25 cellular contexts compared by ENCODE assay signal in the genomic region with DNA sequence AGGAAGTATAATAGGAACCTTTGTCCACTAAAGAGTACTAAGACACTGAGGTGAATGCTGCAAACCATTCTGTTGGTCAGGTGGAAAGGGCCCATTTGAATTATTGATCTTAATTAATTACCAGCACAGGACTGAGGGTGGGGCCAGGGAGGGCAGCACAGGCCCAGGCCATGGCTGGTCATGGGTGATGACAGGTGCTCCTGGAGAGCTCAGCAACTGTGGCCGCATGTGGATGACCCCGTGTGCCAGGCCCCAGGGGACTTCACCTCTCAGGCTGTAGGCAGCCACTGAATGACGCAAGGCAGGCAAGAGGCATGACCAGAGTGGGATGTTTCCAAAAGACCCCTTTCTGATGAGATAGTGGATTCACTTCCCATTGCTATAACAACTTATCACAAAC. TPM values are rescaled to one million over a fixed set of nuclear protein-coding genes. Genes with fewer than 3 reads are reported as not detected.
DNase-seq lines count a peak whose midpoint lies in the region; ATAC-seq and TF ChIP-seq lines count a peak whose summit lies in the region.
"Had no signal": no experiment of that assay in that cellular context is flagged by ENCODE, and none has a peak within 500 bp of the region (broad histone marks: within the 10 kb centered on the region; RNA-seq: fewer than 3 reads in every experiment).

No MANE protein-coding gene starts in this region.

- dilution Hi-C loops in IMR-90 (cut with HindIII; ENCODE audit: low sequenced_read_pairs, unreplicated experiment) = no loop called here

- no peak overlapping the region for H3K56ac ChIP-seq in IMR-90 (ENCODE audit: extremely low read depth, insufficient read depth, low read length)

- no TSS peak for BruUV-seq in IMR-90 (replicated peaks; lab: Mats Ljungman, UMichigan)

- H3K27ac ChIP-seq in IMR-90 (ENCODE audit: insufficient read depth, low read length) (no peak overlapping the region), esophagus muscularis mucosa (replicated peaks in 1 of 4) (no peak overlapping the region)
- H3K27ac ChIP-seq: BLaER1 had no signal

- TF ChIP-seq POLR2A in IMR-90 (IDR thresholded peaks at IDR 0.05; ENCODE audit: low read depth, low read length) (no peak), esophagus muscularis mucosa (IDR thresholded peaks at IDR 0.05; ENCODE audit: low read depth) (no peak)

- no peak overlapping the region for H3K23ac ChIP-seq in IMR-90 (ENCODE audit: low read depth, low read length)

- H3K9me1 ChIP-seq in IMR-90 (ENCODE audit: insufficient read depth, low read length) = peaks cover 3% of the 10 kb centered on the region; the same call in 1 of the 2 replicates

- no peak overlapping the region for H2BK15ac ChIP-seq in IMR-90 (ENCODE audit: low read depth, low read length)

- DNase-seq in IMR-90 (no peak), esophagus muscularis mucosa (ENCODE audit: extremely low spot score) (peak; percentile 85), myocyte (ENCODE audit: low read depth) (peak; percentile 11), HCEC 1CT (no peak), NCI-H524 (lab: John Stamatoyannopoulos, UW) (no peak)
- DNase-seq: 8988T; ACHN; BE2C; C1 segment of cervical spinal cord; CD4-positive, alpha-beta memory T cell; CD4-positive, CD25-positive, alpha-beta regulatory T cell; CD8-positive, alpha-beta memory T cell; COR-L47; DMS 273 treated with DMSO at 0.1 percent for 48 hours; DMS153; DMS53; DMS79; DND-41; EL; GDM1 had no signal

- no peak overlapping the region for H3K4ac ChIP-seq in IMR-90 (ENCODE audit: low read depth, low read length)

- H3K79me1 ChIP-seq in IMR-90 (ENCODE audit: low read depth in 1 of 2, low read length in 2 of 2) = no peaks in the 10 kb centered on the region

- no peak overlapping the region for H4K5ac ChIP-seq in IMR-90 (ENCODE audit: low read depth, low read length)

- H2AK9ac ChIP-seq in IMR-90 (replicated peaks; ENCODE audit: low read depth, low read length, poor library complexity) = no peak overlapping the region

- POLR2A ChIA-PET in IMR-90 (lab: Charles Lee; ENCODE audit: unreplicated experiment) = no interaction called here

- H4K91ac ChIP-seq in IMR-90 (ENCODE audit: insufficient read depth, low read depth, low read length) = no peak overlapping the region

- no peak overlapping the region for H3K4me3 ChIP-seq in IMR-90 (ENCODE audit: insufficient read depth, low read depth, low read length)
- H3K4me3 ChIP-seq in esophagus muscularis mucosa = no peak overlapping the region
- H3K4me3 ChIP-seq: BLaER1, GM12878 had no signal

- H2BK120ac ChIP-seq in IMR-90 (ENCODE audit: low read depth, low read length) = no peak overlapping the region

- no peak for TF ChIP-seq CTCF in IMR-90 (conservative IDR thresholded peaks at IDR 0.05; ENCODE audit: low read depth, low read length)
- no peak for TF ChIP-seq CTCF in esophagus muscularis mucosa (IDR thresholded peaks at IDR 0.05)

- H3K9me3 ChIP-seq in IMR-90 (ENCODE audit: control insufficient read depth, insufficient read depth, low read length) (no peaks in the 10 kb centered on the region), esophagus muscularis mucosa (no peaks in the 10 kb centered on the region)
- H3K9me3 ChIP-seq: BE2C, BLaER1 had no signal

- no peak overlapping the region for H4K8ac ChIP-seq in IMR-90 (ENCODE audit: low read depth in 2 of 2, low read length in 2 of 2)

- ATAC-seq in IMR-90 (ENCODE audit: low read depth) (no peak), GM19023 (IDR thresholded peaks at IDR 0.05; ENCODE audit: unreplicated experiment) (no peak)
- ATAC-seq: GM12878 had no signal

- intact Hi-C loops in IMR-90 (cut with micrococcal nuclease) = no loop called here
- intact Hi-C loops in esophagus muscularis mucosa (cut with DNase I) = no loop called here

- CTCF ChIA-PET in IMR-90 (lab: Yijun Ruan, JAX) = interaction anchor here (1.3 kb wide), 1 partner anchor 225 kb away, joined by 5 read pairs; no protein-coding TSS in a partner anchor

- no CpG with 5 or more reads among the region's 3 CpGs for WGBS in IMR-90 (ENCODE audit: extremely low coverage in 2 of 2, insufficient read length in 1 of 2), 2 experiments
- 100% methylated on average over 2 of the region's 3 CpGs for WGBS in esophagus muscularis mucosa

- no peak overlapping the region for H3K4me2 ChIP-seq in IMR-90 (ENCODE audit: low read depth, low read length)
- H3K4me2 ChIP-seq: BLaER1 had no signal

- H2AFZ ChIP-seq in IMR-90 (replicated peaks; ENCODE audit: low read length, poor library complexity) = no peak overlapping the region

- no peak overlapping the region for H2BK5ac ChIP-seq in IMR-90 (ENCODE audit: low read depth, low read length, poor library complexity, severe bottlenecking)

- H3K36me3 ChIP-seq in IMR-90 (ENCODE audit: control insufficient read depth, insufficient read depth, low read length) (no peaks in the 10 kb centered on the region), esophagus muscularis mucosa (no peaks in the 10 kb centered on the region)
- H3K36me3 ChIP-seq: BE2C, BLaER1 had no signal

- in situ Hi-C loops in IMR-90 (cut with MboI; ENCODE audit: low sequenced_read_pairs) = no loop called here

- H3K18ac ChIP-seq in IMR-90 (ENCODE audit: low read depth, low read length) = no peak overlapping the region

- peaks cover 6% of the 10 kb centered on the region for H3K27me3 ChIP-seq in IMR-90 (ENCODE audit: control insufficient read depth, insufficient read depth, low read length)
- H3K27me3 ChIP-seq in esophagus muscularis mucosa = no peaks in the 10 kb centered on the region
- H3K27me3 ChIP-seq: BLaER1 had no signal

- H3K14ac ChIP-seq in IMR-90 (replicated peaks; ENCODE audit: low read depth, low read length) = no peak overlapping the region

- H2AK5ac ChIP-seq in IMR-90 (ENCODE audit: low read depth, low read length) = peak overlapping the region; percentile 22; the same call in 1 of the 2 replicates

- TF ChIP-seq EP300 in esophagus muscularis mucosa (IDR thresholded peaks at IDR 0.05) = no peak

- H2BK20ac ChIP-seq in IMR-90 (ENCODE audit: low read depth, low read length) = no peak overlapping the region

- TF ChIP-seq RAD21 in IMR-90 (IDR thresholded peaks at IDR 0.05; ENCODE audit: low read length) = no peak

- H3K4me1 ChIP-seq in IMR-90 (ENCODE audit: control insufficient read depth, insufficient read depth, low read length) (peaks cover 3% of the 10 kb centered on the region; the same call in 1 of the 2 replicates), esophagus muscularis mucosa (peaks cover 0 to 9% (median 7%) of the 10 kb centered on the region in 4 donors)
- H3K4me1 ChIP-seq: BE2C had no signal

- no peak overlapping the region for H3K9ac ChIP-seq in IMR-90 (ENCODE audit: low read depth, low read length)
- H3K9ac ChIP-seq: BLaER1 had no signal

- no peaks in the 10 kb centered on the region for H4K20me1 ChIP-seq in IMR-90 (ENCODE audit: insufficient read depth, low read length)
- H4K20me1 ChIP-seq: BLaER1 had no signal

TF ChIP-seq in IMR-90, 13 proteins besides CTCF, POLR2A, EP300 and RAD21:
- TF ChIP-seq SMC3 (IDR thresholded peaks at IDR 0.05; ENCODE audit: low read depth, low read length) (no peak), RFX5 (IDR thresholded peaks at IDR 0.05; ENCODE audit: low read depth, low read length) (no peak), MXI1 (IDR thresholded peaks at IDR 0.05; ENCODE audit: borderline replicate concordance, low read depth, low read length) (no peak), CHD1 (IDR thresholded peaks at IDR 0.05; ENCODE audit: low read depth, low read length) (no peak), USF2 (IDR thresholded peaks at IDR 0.05; ENCODE audit: low read depth, low read length) (no peak), NFE2L2 (IDR thresholded peaks at IDR 0.05; ENCODE audit: low read depth, low read length) (no peak), RCOR1 (IDR thresholded peaks at IDR 0.05; ENCODE audit: insufficient replicate concordance, low read length) (no peak), MAZ (IDR thresholded peaks at IDR 0.05; ENCODE audit: borderline replicate concordance, low read depth, low read length) (no peak), FOS (IDR thresholded peaks at IDR 0.05; ENCODE audit: low read depth, low read length) (no peak), MAFK (IDR thresholded peaks at IDR 0.05; ENCODE audit: low read depth, low read length) (no peak)

RNA-seq across cellular contexts. Expression of gene HECW1, which starts 54.2 kb away (rescaled TPM):
- total RNA-seq in IMR-90 (2012; rRNA removed) (1.1 and 1.3 TPM in 2 replicates), esophagus muscularis mucosa (under 1 TPM; 0.06 to 0.99 (median 0.27) TPM), myocyte (not detected in 2 replicates)
- polyA plus RNA-seq in IMR-90 (2012; rRNA removed) = 0.56 and 0.95 TPM in 2 replicates
- polyA plus RNA-seq in IMR-90 (2012; cell fraction: cytosol; rRNA removed) = 0.28 and 0.78 TPM in 2 replicates
- 0.63 and 1.1 TPM in 2 replicates for polyA plus RNA-seq in IMR-90 (2012; cell fraction: nucleus; rRNA removed; ENCODE audit: low replicate concordance)
- 0.23 TPM for polyA plus RNA-seq in myocyte (2012)
- total RNA-seq: CD4-positive, alpha-beta memory T cell; CD8-positive, alpha-beta memory T cell; G401 had no signal
- polyA plus RNA-seq: CD14-positive monocyte; CD4-positive, alpha-beta memory T cell; CD8-positive, alpha-beta memory T cell had no signal

Comparison
In these comparisons a context has a peak if more than half of its experiments do, and no peak if none do; other contexts are left out.
1. DNase-seq: peak in esophagus muscularis mucosa (single experiment) and myocyte (single experiment); none in IMR-90 (single experiment), HCEC 1CT (single experiment) and NCI-H524 (0 of 2).